ENCODE assay signal across 8 cellular contexts in genomic region chr20:63706852-63707557, GRCh38. TPM values are rescaled to one million over a fixed set of nuclear protein-coding genes. Genes with fewer than 3 reads are reported as not detected.
DNase-seq lines count a peak whose midpoint lies in the region; ATAC-seq and TF ChIP-seq lines count a peak whose summit lies in the region.

No MANE protein-coding gene starts in this region.

- TF ChIP-seq POLR2A in GM18505 (IDR thresholded peaks at IDR 0.05; ENCODE audit: borderline replicate concordance, extremely low read depth, insufficient read depth, insufficient read length) = no peak

- CTCF ChIA-PET in OCI-LY7 (lab: Charles Lee; ENCODE audit: unreplicated experiment) = interaction anchor here (0.5 to 1.2 kb wide), 5 partner anchors 19 to 169 kb away, joined by 3 to 5 read pairs (median 3); partner anchors contain the start of gene LIME1
- CTCF ChIA-PET in activated naive CD4-positive, alpha-beta T cell treated with anti-CD3 and anti-CD28 coated beads for 36 hours (lab: Charles Lee) = interaction anchor here (0.6 to 1.9 kb wide), 12 partner anchors 10 to 194 kb away, joined by 3 to 15 read pairs (median 4); partner anchors contain the start of gene LIME1

- peak overlapping the region; percentile 39; the same call in 1 of the 2 replicates for H2AFZ ChIP-seq in OCI-LY7 (ENCODE audit: low read length)

- H3K4me2 ChIP-seq in OCI-LY7 (ENCODE audit: low read length) = peak overlapping the region; percentile 79

- H3K27ac Mint-ChIP-seq in activated naive CD4-positive, alpha-beta T cell treated with anti-CD3 and anti-CD28 coated beads for 36 hours = peak overlapping the region; percentile 86
- H3K27ac Mint-ChIP-seq in progenitor cell of endocrine pancreas = peak overlapping the region; percentile 78

- peaks cover 29% of the 10 kb centered on the region for H3K36me3 Mint-ChIP-seq in activated naive CD4-positive, alpha-beta T cell treated with anti-CD3 and anti-CD28 coated beads for 36 hours (ENCODE audit: low read depth)
- H3K36me3 Mint-ChIP-seq in progenitor cell of endocrine pancreas (ENCODE audit: insufficient read depth) = peaks cover 22% of the 10 kb centered on the region

- peak overlapping the region; percentile 97 for H3K4me3 ChIP-seq in OCI-LY7 (ENCODE audit: low read depth, low read length, poor library complexity, severe bottlenecking)

- BruUV-seq in OCI-LY7 (replicated peaks; lab: Mats Ljungman, UMichigan) = no TSS peak

- peak overlapping the region; percentile 71 for H3K27ac ChIP-seq in OCI-LY7 (ENCODE audit: low read depth, low read length, poor library complexity, severe bottlenecking)

- H3K36me3 ChIP-seq in OCI-LY7 (ENCODE audit: insufficient read depth, low read length) = peaks cover 71% of the 10 kb centered on the region

- peaks cover 31% of the 10 kb centered on the region for H3K4me1 ChIP-seq in OCI-LY7 (ENCODE audit: insufficient read depth, low read length, poor library complexity, severe bottlenecking)

- H3K4me3 Mint-ChIP-seq in activated naive CD4-positive, alpha-beta T cell treated with anti-CD3 and anti-CD28 coated beads for 36 hours = peak overlapping the region; percentile 80
- H3K4me3 Mint-ChIP-seq in progenitor cell of endocrine pancreas (ENCODE audit: low read depth) = peak overlapping the region; percentile 85

- POLR2A ChIA-PET in OCI-LY7 (lab: Charles Lee) = interaction anchor here (0.6 to 2.2 kb wide), 3 partner anchors 30 to 66 kb away, joined by 3 to 13 read pairs (median 5); partner anchors contain the start of gene LIME1

- peak; percentile 90 for TF ChIP-seq CTCF in OCI-LY7 (conservative IDR thresholded peaks at IDR 0.05; ENCODE audit: low read length)
- TF ChIP-seq CTCF in progenitor cell of endocrine pancreas (IDR thresholded peaks at IDR 0.05; ENCODE audit: unreplicated experiment) = peak; percentile 47

- H3K4me1 Mint-ChIP-seq in activated naive CD4-positive, alpha-beta T cell treated with anti-CD3 and anti-CD28 coated beads for 36 hours (ENCODE audit: low read depth) = peaks cover 42% of the 10 kb centered on the region
- H3K4me1 Mint-ChIP-seq in progenitor cell of endocrine pancreas (ENCODE audit: low read depth) = peaks cover 11% of the 10 kb centered on the region

- peaks cover 8% of the 10 kb centered on the region; the same call in 1 of the 2 replicates for H4K20me1 ChIP-seq in OCI-LY7 (ENCODE audit: insufficient read depth, low read length)

- H3K9me3 Mint-ChIP-seq in activated naive CD4-positive, alpha-beta T cell treated with anti-CD3 and anti-CD28 coated beads for 36 hours = no peaks in the 10 kb centered on the region
- peaks cover under 1% of the 10 kb centered on the region for H3K9me3 Mint-ChIP-seq in progenitor cell of endocrine pancreas (ENCODE audit: low read depth)

- peaks cover 61% of the 10 kb centered on the region for H3K79me2 ChIP-seq in OCI-LY7 (ENCODE audit: insufficient read depth, low read depth, low read length)

- H3K9me3 ChIP-seq in OCI-LY7 (ENCODE audit: low read length) = peaks cover 5% of the 10 kb centered on the region

- H3K9me2 ChIP-seq in OCI-LY7 (ENCODE audit: insufficient read depth, low read length) = no peaks in the 10 kb centered on the region

- intact Hi-C loops in OCI-LY7 (cut with micrococcal nuclease; ENCODE audit: unreplicated experiment) = loop anchor here (1.0 to 5.0 kb wide), 5 partner anchors 21 to 157 kb away; partner anchors contain the start of gene LIME1
- intact Hi-C loops in activated naive CD4-positive, alpha-beta T cell treated with anti-CD3 and anti-CD28 coated beads for 36 hours (cut with micrococcal nuclease) = loop anchor here (1.0 to 2.0 kb wide), 9 partner anchors 30 to 267 kb away; partner anchors contain the start of genes GMEB2, LIME1, PTK6 and RTEL1
- intact Hi-C loops in Right ventricle myocardium inferior (cut with DNase I) = no loop called here

- no peaks in the 10 kb centered on the region for H3K27me3 Mint-ChIP-seq in activated naive CD4-positive, alpha-beta T cell treated with anti-CD3 and anti-CD28 coated beads for 36 hours (ENCODE audit: low read depth)
- no peaks in the 10 kb centered on the region for H3K27me3 Mint-ChIP-seq in progenitor cell of endocrine pancreas

- peak; percentile 10 for ATAC-seq in GM18505 (IDR thresholded peaks at IDR 0.05; ENCODE audit: unreplicated experiment)
- ATAC-seq in HG03097 (IDR thresholded peaks at IDR 0.05; ENCODE audit: low FRiP score, unreplicated experiment) = peak; percentile 23
- peak; percentile 11 for ATAC-seq in Right ventricle myocardium inferior

- DNase-seq in 8988T (peak; percentile 65), OCI-LY7 (ENCODE audit: low spot score) (peak; percentile 74), Right ventricle myocardium inferior (ENCODE audit: missing footprints) (peak; percentile 78), progenitor cell of endocrine pancreas (ENCODE audit: low spot score, unreplicated experiment) (peak; percentile 12), mucosa of gallbladder (ENCODE audit: low spot score) (no peak)
- DNase-seq in activated naive CD4-positive, alpha-beta T cell treated with anti-CD3 and anti-CD28 coated beads for 36 hours = peak; percentile 76

RNA-seq across cellular contexts. Expression of gene ARFRP1, which starts 0.8 kb away (rescaled TPM):
- total RNA-seq in OCI-LY7 (2014; rRNA removed; shearing (Covaris generic)) = 47.9 and 53.3 TPM in 2 replicates
- 82.1 and 85.6 TPM in 2 replicates for total RNA-seq in OCI-LY7 (2022)
- total RNA-seq in activated naive CD4-positive, alpha-beta T cell treated with anti-CD3 and anti-CD28 coated beads for 36 hours = 10 to 100 TPM; 45.6 to 49.2 TPM
- 34.2 TPM for total RNA-seq in Right ventricle myocardium inferior
- 51.0 and 53.8 TPM in 2 replicates for total RNA-seq in progenitor cell of endocrine pancreas
- total RNA-seq in mucosa of gallbladder = 52.2 TPM

RNA-seq across cellular contexts. Expression of gene ZGPAT, which starts 0.8 kb away (rescaled TPM):
- total RNA-seq in OCI-LY7 (2014; rRNA removed; shearing (Covaris generic)) = 43.1 and 43.9 TPM in 2 replicates
- total RNA-seq in OCI-LY7 (2022) = 50.8 and 55.4 TPM in 2 replicates
- 10 to 100 TPM; 15.3 to 18.0 TPM for total RNA-seq in activated naive CD4-positive, alpha-beta T cell treated with anti-CD3 and anti-CD28 coated beads for 36 hours
- total RNA-seq in Right ventricle myocardium inferior = 15.1 TPM
- 38.5 and 39.0 TPM in 2 replicates for total RNA-seq in progenitor cell of endocrine pancreas
- total RNA-seq in mucosa of gallbladder = 34.7 TPM

RNA-seq across cellular contexts. Expression of gene TNFRSF6B, which starts 10.6 kb away (rescaled TPM):
- 1.4 and 6.6 TPM in 2 replicates for total RNA-seq in OCI-LY7 (2014; rRNA removed; shearing (Covaris generic))
- 1.0 TPM in 1 of 2 replicates, not detected in the other for total RNA-seq in OCI-LY7 (2022)
- total RNA-seq in activated naive CD4-positive, alpha-beta T cell treated with anti-CD3 and anti-CD28 coated beads for 36 hours = not detected
- 1.0 TPM for total RNA-seq in Right ventricle myocardium inferior
- total RNA-seq in progenitor cell of endocrine pancreas = not detected in 2 replicates
- 3.2 TPM for total RNA-seq in mucosa of gallbladder

RNA-seq across cellular contexts. Expression of gene LIME1, which starts 29.5 kb away (rescaled TPM):
- total RNA-seq in OCI-LY7 (2014; rRNA removed; shearing (Covaris generic)) = 66.3 and 76.4 TPM in 2 replicates
- total RNA-seq in OCI-LY7 (2022) (67.9 and 75.6 TPM in 2 replicates), Right ventricle myocardium inferior (1.6 TPM), progenitor cell of endocrine pancreas (17.2 and 21.0 TPM in 2 replicates), mucosa of gallbladder (14.8 TPM)
- 1 to 10 TPM; 3.1 to 4.1 TPM for total RNA-seq in activated naive CD4-positive, alpha-beta T cell treated with anti-CD3 and anti-CD28 coated beads for 36 hours

RNA-seq across cellular contexts. Expression of gene SLC2A4RG, which starts 32.6 kb away (rescaled TPM):
- total RNA-seq in OCI-LY7 (2014; rRNA removed; shearing (Covaris generic)) = 69.8 and 77.9 TPM in 2 replicates
- total RNA-seq in OCI-LY7 (2022) (110 and 113 TPM in 2 replicates), Right ventricle myocardium inferior (97.4 TPM), progenitor cell of endocrine pancreas (59.7 and 59.9 TPM in 2 replicates), mucosa of gallbladder (93.6 TPM)
- total RNA-seq in activated naive CD4-positive, alpha-beta T cell treated with anti-CD3 and anti-CD28 coated beads for 36 hours = 10 to 100 TPM; 22.4 to 24.8 TPM
